Comparison of ENCODE assay signal across 13 cellular contexts in the genomic region with DNA sequence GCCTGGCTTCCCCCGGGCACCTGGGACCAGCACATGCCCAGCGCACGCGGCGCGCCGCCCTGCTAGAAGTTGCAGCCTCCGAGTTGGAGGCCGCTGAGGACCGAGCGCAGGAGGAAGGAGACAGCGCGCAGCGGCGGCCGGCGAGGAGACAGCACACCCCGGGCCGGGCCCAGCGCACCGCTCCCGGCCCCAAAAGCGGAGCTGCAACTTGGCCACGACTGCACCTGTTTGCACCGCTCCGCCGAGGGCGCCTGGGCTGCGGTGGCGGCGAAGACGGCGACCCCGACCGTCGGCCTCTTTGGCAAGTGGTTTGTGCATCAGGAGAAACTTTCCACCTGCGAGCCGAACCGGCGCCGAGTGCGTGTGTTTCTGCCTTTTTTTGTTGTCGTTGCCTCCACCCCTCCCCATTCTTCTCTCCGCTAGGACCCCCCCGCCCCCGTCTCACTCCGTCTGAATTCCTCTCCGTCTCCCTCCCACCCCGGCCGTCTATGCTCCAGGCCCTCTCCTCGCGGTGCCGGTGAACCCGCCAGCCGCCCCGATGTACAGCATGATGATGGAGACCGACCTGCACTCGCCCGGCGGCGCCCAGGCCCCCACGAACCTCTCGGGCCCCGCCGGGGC. TPM values are rescaled to one million over a fixed set of nuclear protein-coding genes. Genes with fewer than 3 reads are reported as not detected.
DNase-seq lines count a peak whose midpoint lies in the region; ATAC-seq and TF ChIP-seq lines count a peak whose summit lies in the region.
"Had no signal": no experiment of that assay in that cellular context is flagged by ENCODE, and none has a peak within 500 bp of the region (broad histone marks: within the 10 kb centered on the region; RNA-seq: fewer than 3 reads in every experiment).

A gene (plus strand): TSS at position 29 of the 621 bp plus-strand sequence. CDS start 510 bp downstream, at position 539.

- no peak for TF ChIP-seq POLR2A in sigmoid colon (IDR thresholded peaks at IDR 0.05)

- DNase-seq in NCI-H187 (lab: John Stamatoyannopoulos, UW) (peak; percentile 90), NCI-H187 treated with DMSO at 0.1 percent for 48 hours (lab: John Stamatoyannopoulos, UW) (no peak), NCI-H2171 (lab: John Stamatoyannopoulos, UW) (peak; percentile 13), glutamatergic neuron (peak; percentile 59), sigmoid colon (no peak), MV-4-11 (lab: John Stamatoyannopoulos, UW) (no peak)
- no peak for DNase-seq in stimulated activated CD4-positive, alpha-beta T cell treated with anti-CD3 and anti-CD28 coated beads, Interleukin-12 subunit alpha, Interleukin-12 subunit beta, amount 100 ng/mL, for 4 hours
- DNase-seq: ACHN, RPMI8226 had no signal

- peaks cover 0 to 28% (median 24%) of the 10 kb centered on the region in 4 donors for H3K4me1 ChIP-seq in sigmoid colon

- intact Hi-C loops in sigmoid colon (cut with DNase I): no loop called here

- peaks cover 20% of the 10 kb centered on the region for H3K9me3 Mint-ChIP-seq in glutamatergic neuron (ENCODE audit: unreplicated experiment)

- H3K36me3 ChIP-seq in sigmoid colon: no peaks in the 10 kb centered on the region

- H3K4me3 ChIP-seq in sigmoid colon: peak within 1 kb of the TSS in 3 of 4 donors; percentile 33 to 45 (median 37)
- H3K4me3 ChIP-seq: GM12878 had no signal

- H3K27me3 ChIP-seq in sigmoid colon: peaks cover 54 to 99% (median 84%) of the 10 kb centered on the region in 3 donors

- no peaks in the 10 kb centered on the region for H3K36me3 Mint-ChIP-seq in glutamatergic neuron (ENCODE audit: unreplicated experiment)

- H3K27ac ChIP-seq in sigmoid colon: peak within 1 kb of the TSS in 1 of 4 donors; percentile 31

- H3K4me3 Mint-ChIP-seq in glutamatergic neuron (ENCODE audit: unreplicated experiment): peak within 1 kb of the TSS; percentile 70

- peaks cover 35% of the 10 kb centered on the region for H3K27me3 Mint-ChIP-seq in glutamatergic neuron (ENCODE audit: unreplicated experiment)

- TF ChIP-seq EP300 in sigmoid colon (IDR thresholded peaks at IDR 0.05): no peak

- no peaks in the 10 kb centered on the region for H3K9me3 ChIP-seq in sigmoid colon

- no peak within 1 kb of the TSS for H3K27ac Mint-ChIP-seq in glutamatergic neuron (ENCODE audit: unreplicated experiment)

- WGBS in sigmoid colon, 2 donors: 5 to 8% methylated on average over 65 of the region's 65 CpGs

- TF ChIP-seq CTCF in glutamatergic neuron (IDR thresholded peaks at IDR 0.05; ENCODE audit: partially characterized antibody, unreplicated experiment) (no peak), sigmoid colon (IDR thresholded peaks at IDR 0.05) (no peak)

- peaks cover 12% of the 10 kb centered on the region for H3K4me1 Mint-ChIP-seq in glutamatergic neuron (ENCODE audit: low read depth, unreplicated experiment)

- no peak for ATAC-seq in GM19351 (IDR thresholded peaks at IDR 0.05; ENCODE audit: unreplicated experiment)
- ATAC-seq: GM12878 had no signal

RNA-seq across cellular contexts. Expression of the gene that starts here (rescaled TPM):
- total RNA-seq in glutamatergic neuron (ENCODE audit: unreplicated experiment): 0.76 TPM
- under 1 TPM in 1 of 4 donors, not detected in 3; 0.36 TPM for total RNA-seq in sigmoid colon
- under 1 TPM in 2 of 3 donors, not detected in 1; under 0.01 to 0.01 TPM for polyA plus RNA-seq in sigmoid colon
- total RNA-seq: activated CD8-positive, alpha-beta memory T cell treated with anti-CD3 and anti-CD28 coated beads for 36 hours; GM12878; mononuclear cell had no signal
- polyA plus RNA-seq: GM12878 had no signal

Comparison
In these comparisons a context has a peak if more than half of its experiments do, and no peak if none do; other contexts are left out.
1. DNase-seq: peak in NCI-H187 (2 of 2) and NCI-H2171 (single experiment); none in NCI-H187 treated with DMSO at 0.1 percent for 48 hours (single experiment), sigmoid colon (single experiment), MV-4-11 (single experiment) and stimulated activated CD4-positive, alpha-beta T cell treated with anti-CD3 and anti-CD28 coated beads, Interleukin-12 subunit alpha, Interleukin-12 subunit beta, amount 100 ng/mL, for 4 hours (single experiment).
2. Peak in DNase-seq in glutamatergic neuron; RNA of the gene not detected or under 1 TPM.